20 cellular contexts compared by ENCODE assay signal in the genomic region with DNA sequence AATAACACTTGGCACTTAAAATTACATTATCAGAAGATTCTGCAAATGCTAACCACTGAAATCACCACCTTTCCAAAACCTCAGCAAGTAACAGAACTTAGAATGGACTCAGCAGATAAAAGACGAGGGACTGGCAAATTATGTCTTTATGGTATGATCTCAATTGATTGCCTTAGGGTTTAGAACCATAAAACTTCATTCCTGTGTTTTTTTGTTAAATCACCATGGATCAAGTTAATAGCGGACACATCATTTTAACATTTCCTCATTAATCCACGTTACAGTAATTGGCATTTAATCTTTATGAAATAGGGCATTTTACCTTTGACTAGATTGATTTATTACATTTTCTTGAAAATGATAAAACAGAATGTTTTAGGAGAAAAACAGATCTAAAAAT.
A peak's percentile ranks its signal among the peaks of the same experiment; 100 is the strongest.
DNase-seq lines count a peak whose midpoint lies in the region; ATAC-seq, FAIRE-seq and TF ChIP-seq lines count a peak whose summit lies in the region.
"Had no signal": no experiment of that assay in that cellular context is flagged by ENCODE, and none has a peak within 500 bp of the region (broad histone marks: within the 10 kb centered on the region; RNA-seq: fewer than 3 reads in every experiment).

No MANE protein-coding gene starts in this region.

- DNase-seq in SK-N-SH (no peak), K562 (ENCODE audit: extremely low read depth in 1 of 4, low spot score in 3 of 4) (no peak), mesothelial cell of epicardium (ENCODE audit: low spot score in 2 of 2, unreplicated experiment in 2 of 2) (no peak), T-helper 1 cell (no peak), NCI-H146 treated with DMSO at 0.1 percent for 48 hours (lab: John Stamatoyannopoulos, UW; ENCODE audit: unreplicated experiment) (no peak), anterior cingulate cortex (lab: John Stamatoyannopoulos, UW) (no peak)
- DNase-seq: AML-193; Caco-2; CD4-positive, alpha-beta T cell; GDM1; H7 had no signal

- ATAC-seq in SK-N-SH treated with all-trans-retinoic acid at 6 μM for 48 hours, result no peak
- no peak for ATAC-seq in K562
- ATAC-seq: A549, GM23338 had no signal

- H3K27ac ChIP-seq in SK-N-SH (ENCODE audit: low read depth in 2 of 2, low read length in 1 of 2) (no peak overlapping the region), K562 (ENCODE audit: extremely low read depth, low read depth, low read length) (no peak overlapping the region)
- H3K27ac ChIP-seq: 22Rv1, A549, C4-2B, HL-60 had no signal

- BruUV-seq in K562 (replicated peaks; lab: Mats Ljungman, UMichigan), result no TSS peak

- no peak overlapping the region for H3K4me2 ChIP-seq in SK-N-SH
- no peak overlapping the region for H3K4me2 ChIP-seq in K562 (ENCODE audit: insufficient read depth, low read length)
- H3K4me2 ChIP-seq: A549, GM23338 had no signal

- H3K9me3 ChIP-seq in SK-N-SH (no peaks in the 10 kb centered on the region), K562 (replicated peaks; ENCODE audit: control insufficient read depth, insufficient read depth, low read depth, low read length) (no peaks in the 10 kb centered on the region)
- H3K9me3 ChIP-seq: A549, Caco-2 had no signal

- TF ChIP-seq EP300 in SK-N-SH (IDR thresholded peaks at IDR 0.05; ENCODE audit: borderline replicate concordance in 1 of 2, low read depth in 1 of 2, low read length in 1 of 2), result 0 out of 4 replicates have a peak, but pooled peaks of 1 of the 2 experiments have one; percentile 3
- no peak for TF ChIP-seq EP300 in K562 (IDR thresholded peaks at IDR 0.05; ENCODE audit: low read length)

- H3K79me2 ChIP-seq in SK-N-SH (ENCODE audit: insufficient read depth) (no peaks in the 10 kb centered on the region), K562 (ENCODE audit: control insufficient read depth, insufficient read depth, low read length) (no peaks in the 10 kb centered on the region)

- no peaks in the 10 kb centered on the region for H3K9me1 ChIP-seq in K562 (ENCODE audit: control insufficient read depth, insufficient read depth, low read length)

- H3K4me1 ChIP-seq in SK-N-SH (ENCODE audit: control insufficient read depth in 1 of 2, insufficient read depth in 2 of 2, low read depth in 1 of 2, low read length in 1 of 2) (no peaks in the 10 kb centered on the region; a peak in 1 of 4 replicates), K562 (replicated peaks in 1 of 2; ENCODE audit: control insufficient read depth in 2 of 2, insufficient read depth in 2 of 2, low read length in 2 of 2) (no peaks in the 10 kb centered on the region)
- H3K4me1 ChIP-seq: A549, Caco-2 had no signal

- H3K9ac ChIP-seq in SK-N-SH, result no peak overlapping the region
- no peak overlapping the region for H3K9ac ChIP-seq in K562 (ENCODE audit: insufficient read depth in 1 of 2, low read depth in 2 of 2, low read length in 2 of 2)

- no peak overlapping the region for H3K4me3 Mint-ChIP-seq in mesothelial cell of epicardium
- H3K4me3 Mint-ChIP-seq: CD4-positive, alpha-beta T cell; GM23338 had no signal

- POLR2A ChIA-PET in SK-N-SH (lab: Yijun Ruan, JAX) (no interaction called here), K562 (lab: Yijun Ruan, JAX) (no interaction called here)

- H3K9me3 Mint-ChIP-seq in mesothelial cell of epicardium, result peaks cover 12% of the 10 kb centered on the region
- H3K9me3 Mint-ChIP-seq: GM23338 had no signal

- no peak for TF ChIP-seq RAD21 in SK-N-SH (IDR thresholded peaks at IDR 0.05; ENCODE audit: low read length)
- no peak for TF ChIP-seq RAD21 in K562 (CRISPR knock-in tag; conservative IDR thresholded peaks at IDR 0.05 in 1 of 2, IDR thresholded peaks at IDR 0.05 in 1 of 2)

- no peaks in the 10 kb centered on the region for H3F3A ChIP-seq in SK-N-SH (replicated peaks; ENCODE audit: insufficient read depth)

- H3K36me3 ChIP-seq in SK-N-SH (replicated peaks in 1 of 2; ENCODE audit: control insufficient read depth in 1 of 2, insufficient read depth in 2 of 2, low read length in 1 of 2) (no peaks in the 10 kb centered on the region), K562 (ENCODE audit: control insufficient read depth, insufficient read depth, low read length) (no peaks in the 10 kb centered on the region)

- TF ChIP-seq CTCF in SK-N-SH (IDR thresholded peaks at IDR 0.05), result no peak
- TF ChIP-seq CTCF in K562 (IDR thresholded peaks at IDR 0.05 in 2 of 3, conservative IDR thresholded peaks at IDR 0.05 in 1 of 3; ENCODE audit: insufficient read depth in 2 of 3, low read depth in 1 of 3, low read length in 3 of 3), result no peak
- TF ChIP-seq CTCF in mesothelial cell of epicardium (IDR thresholded peaks at IDR 0.05; ENCODE audit: unreplicated experiment), result no peak

- H3K36me3 Mint-ChIP-seq in mesothelial cell of epicardium, result no peaks in the 10 kb centered on the region

- in situ Hi-C loops in K562 (cut with MboI), result no loop called here

- intact Hi-C loops in K562 (cut with micrococcal nuclease), result no loop called here

- 50% methylated on average over 3 of the region's 3 CpGs for WGBS in SK-N-SH (ENCODE audit: low lambda C conversion rate)
- 17% methylated on average over 3 of the region's 3 CpGs for WGBS in K562 (ENCODE audit: insufficient coverage, low coverage, missing lambda C conversion rate)

- H3K27me3 Mint-ChIP-seq in mesothelial cell of epicardium (ENCODE audit: low read depth), result no peaks in the 10 kb centered on the region
- H3K27me3 Mint-ChIP-seq: CD4-positive, alpha-beta T cell had no signal

- H3K9me2 ChIP-seq in SK-N-SH, result no peaks in the 10 kb centered on the region

- H3K4me3 ChIP-seq in SK-N-SH (ENCODE audit: low read depth in 2 of 2, low read length in 1 of 2), result no peak overlapping the region
- H3K4me3 ChIP-seq in K562, result no peak overlapping the region
- H3K4me3 ChIP-seq: A549, GM23338 had no signal

- CTCF ChIA-PET in SK-N-SH (lab: Yijun Ruan, JAX), result interaction anchor here (0.9 kb wide), 1 partner anchor 176 kb away, joined by 3 read pairs; no protein-coding TSS in a partner anchor
- CTCF ChIA-PET in K562 (lab: Yijun Ruan, JAX; ENCODE audit: low intra/inter-chr PET ratio), result no interaction called here

- FAIRE-seq in K562 (lab: Jason Lieb, UNC), result no peak
- FAIRE-seq: A549, D721Med, GM12892, GM18507 had no signal

- H3K4me1 Mint-ChIP-seq in mesothelial cell of epicardium, result peaks cover 14% of the 10 kb centered on the region
- H3K4me1 Mint-ChIP-seq: GM23338 had no signal

- TF ChIP-seq POLR2A in K562 (conservative IDR thresholded peaks at IDR 0.05), result no peak

- H2AFZ ChIP-seq in SK-N-SH (ENCODE audit: low read depth), result 0 out of 2 replicates have a peak overlapping the region, but pooled peaks have one; percentile 16
- no peak overlapping the region for H2AFZ ChIP-seq in K562 (ENCODE audit: low read depth, low read length)
- H2AFZ ChIP-seq: GM23338 had no signal

- H4K20me1 ChIP-seq in SK-N-SH (ENCODE audit: insufficient read depth) (no peaks in the 10 kb centered on the region), K562 (replicated peaks; ENCODE audit: control insufficient read depth, insufficient read depth, low read length) (no peaks in the 10 kb centered on the region)

- peak overlapping the region; percentile 21 for H3K27ac Mint-ChIP-seq in mesothelial cell of epicardium
- H3K27ac Mint-ChIP-seq: CD4-positive, alpha-beta T cell; GM23338 had no signal

- no peaks in the 10 kb centered on the region for H3K27me3 ChIP-seq in SK-N-SH (ENCODE audit: insufficient read depth)
- H3K27me3 ChIP-seq in K562 (ENCODE audit: control insufficient read depth in 2 of 2, insufficient read depth in 2 of 2, low read length in 2 of 2), result no peaks in the 10 kb centered on the region

TF ChIP-seq in SK-N-SH, 30 proteins besides CTCF, POLR2A, EP300 and RAD21:
- TF ChIP-seq SIN3A (IDR thresholded peaks at IDR 0.05; ENCODE audit: borderline replicate concordance, low read depth, low read length) (no peak), TCF12 (IDR thresholded peaks at IDR 0.05) (no peak), POLR2AphosphoS5 (IDR thresholded peaks at IDR 0.05; ENCODE audit: low read depth, low read length) (no peak), FOXM1 (IDR thresholded peaks at IDR 0.05; ENCODE audit: low read depth) (no peak), TAF1 (IDR thresholded peaks at IDR 0.05; ENCODE audit: borderline replicate concordance, low read depth, low read length) (no peak), RCOR1 (IDR thresholded peaks at IDR 0.05; ENCODE audit: low read length) (peak; percentile 38; the same call in 1 of the 2 replicates), MEF2A (IDR thresholded peaks at IDR 0.05; ENCODE audit: borderline replicate concordance, low read depth) (no peak)

TF ChIP-seq in SK-N-SH treated with all-trans-retinoic acid at 6 μM for 48 hours, 23 proteins besides CTCF, POLR2A, EP300 and RAD21 (continues in another document):
- TF ChIP-seq, protein P1, sequence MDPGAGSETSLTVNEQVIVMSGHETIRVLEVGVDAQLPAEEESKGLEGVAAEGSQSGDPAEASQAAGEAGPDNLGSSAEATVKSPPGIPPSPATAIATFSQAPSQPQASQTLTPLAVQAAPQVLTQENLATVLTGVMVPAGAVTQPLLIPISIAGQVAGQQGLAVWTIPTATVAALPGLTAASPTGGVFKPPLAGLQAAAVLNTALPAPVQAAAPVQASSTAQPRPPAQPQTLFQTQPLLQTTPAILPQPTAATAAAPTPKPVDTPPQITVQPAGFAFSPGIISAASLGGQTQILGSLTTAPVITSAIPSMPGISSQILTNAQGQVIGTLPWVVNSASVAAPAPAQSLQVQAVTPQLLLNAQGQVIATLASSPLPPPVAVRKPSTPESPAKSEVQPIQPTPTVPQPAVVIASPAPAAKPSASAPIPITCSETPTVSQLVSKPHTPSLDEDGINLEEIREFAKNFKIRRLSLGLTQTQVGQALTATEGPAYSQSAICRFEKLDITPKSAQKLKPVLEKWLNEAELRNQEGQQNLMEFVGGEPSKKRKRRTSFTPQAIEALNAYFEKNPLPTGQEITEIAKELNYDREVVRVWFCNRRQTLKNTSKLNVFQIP (CRISPR knock-in tag; IDR thresholded peaks at IDR 0.05; ENCODE audit: borderline replicate concordance, low read depth), result no peak

TF ChIP-seq in K562, 482 proteins besides CTCF, POLR2A, EP300 and RAD21 (continues in another document):
- TF ChIP-seq ERF (CRISPR knock-in tag; IDR thresholded peaks at IDR 0.05), result no peak
